In genomic region chr9:118109542-118109941, GRCh38 we compare ENCODE assay signal across 20 cellular contexts.
"Had no signal": no experiment of that assay in that cellular context is flagged by ENCODE, and none has a peak within 500 bp of the region (broad histone marks: within the 10 kb centered on the region; RNA-seq: fewer than 3 reads in every experiment).

No MANE protein-coding gene starts in this region.

- H3K4me3 ChIP-seq: coronary artery, dorsolateral prefrontal cortex, esophagus muscularis mucosa, gastroesophageal sphincter, heart left ventricle, hepatocyte, left lung, lower lobe of right lung, mucosa of descending colon had no signal

- H3K36me3 ChIP-seq: esophagus muscularis mucosa, gastroesophageal sphincter, heart left ventricle, left lung, lower lobe of right lung had no signal

- H3K27ac ChIP-seq: coronary artery, dorsolateral prefrontal cortex, esophagus muscularis mucosa, foreskin keratinocyte, gastroesophageal sphincter, heart left ventricle, hepatocyte, left lung, lower lobe of right lung had no signal

- H3K9me3 Mint-ChIP-seq: mesothelial cell of epicardium had no signal

- H3K9me3 ChIP-seq: esophagus muscularis mucosa, gastroesophageal sphincter, heart left ventricle, left lung, lower lobe of right lung, mucosa of descending colon had no signal

- DNase-seq: dermis blood vessel endothelial cell; dorsolateral prefrontal cortex; effector CD4-positive, alpha-beta T cell; effector memory CD4-positive, alpha-beta T cell; foreskin keratinocyte; heart left ventricle; hypothalamus; left cardiac atrium; left lung; left ventricle myocardium superior; lower lobe of right lung; mesenchymal stem cell; mucosa of descending colon; naive B cell; naive thymus-derived CD8-positive, alpha-beta T cell had no signal

- H3K27me3 ChIP-seq: dorsolateral prefrontal cortex, esophagus muscularis mucosa, foreskin keratinocyte, heart left ventricle, hepatocyte, left lung had no signal

- H3K4me3 Mint-ChIP-seq: mesothelial cell of epicardium; naive B cell; naive thymus-derived CD8-positive, alpha-beta T cell had no signal

- H3K36me3 Mint-ChIP-seq: mesothelial cell of epicardium; naive B cell; naive thymus-derived CD8-positive, alpha-beta T cell had no signal

- H3K4me1 Mint-ChIP-seq: mesothelial cell of epicardium; naive B cell; naive thymus-derived CD8-positive, alpha-beta T cell had no signal

- H3K27ac Mint-ChIP-seq: mesothelial cell of epicardium; naive B cell; naive thymus-derived CD8-positive, alpha-beta T cell had no signal

- ATAC-seq: foreskin keratinocyte; gastroesophageal sphincter; heart left ventricle; left cardiac atrium; left lung; left ventricle myocardium superior; lower lobe of right lung; mucosa of descending colon; naive thymus-derived CD8-positive, alpha-beta T cell had no signal

- H3K4me1 ChIP-seq: esophagus muscularis mucosa, foreskin keratinocyte, gastroesophageal sphincter, heart left ventricle, left lung, lower lobe of right lung had no signal
